In the genomic region with DNA sequence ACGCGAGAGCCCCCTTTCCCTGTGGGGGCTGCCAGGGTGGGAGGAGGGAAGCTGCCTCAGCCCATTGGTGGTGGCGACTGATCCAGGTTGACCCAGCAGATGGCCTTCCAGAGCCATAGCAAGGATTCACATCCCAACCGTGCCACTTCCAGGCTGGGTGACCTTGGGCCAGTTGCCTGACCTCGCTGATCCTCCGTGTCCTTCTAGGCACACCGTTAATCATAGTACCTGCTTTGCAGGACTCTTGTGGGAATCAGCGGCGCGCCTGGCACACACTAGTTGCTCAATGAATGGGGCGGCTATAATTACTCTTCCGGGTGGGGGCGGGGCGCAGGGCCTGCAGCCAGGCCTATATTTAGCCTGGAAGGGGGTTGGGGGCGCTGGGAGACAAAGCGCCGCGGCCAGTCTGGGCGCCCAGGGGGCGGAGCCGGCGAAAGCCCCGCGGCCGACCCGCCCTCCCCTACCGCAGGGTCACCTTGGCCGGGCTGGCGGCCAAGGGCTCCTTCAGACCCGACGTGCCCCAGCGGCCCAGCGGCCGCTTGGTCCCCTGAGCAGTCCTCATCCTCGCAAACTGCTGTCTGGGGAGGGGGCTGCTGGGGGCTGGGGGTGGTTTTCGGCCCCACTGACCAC, we compare ENCODE assay signal across 8 cellular contexts. TPM values are rescaled to one million over a fixed set of nuclear protein-coding genes. Genes with fewer than 3 reads are reported as not detected.
DNase-seq lines count a peak whose midpoint lies in the region; ATAC-seq and TF ChIP-seq lines count a peak whose summit lies in the region.
"Had no signal": no experiment of that assay in that cellular context is flagged by ENCODE, and none has a peak within 500 bp of the region (broad histone marks: within the 10 kb centered on the region; RNA-seq: fewer than 3 reads in every experiment).

No MANE protein-coding gene starts in this region.

- H3K27me3 ChIP-seq in psoas muscle (ENCODE audit: insufficient read depth in 3 of 3, low read length in 2 of 3) (no peaks in the 10 kb centered on the region), Karpas-422 (ENCODE audit: low read length) (no peaks in the 10 kb centered on the region)

- H3K27ac Mint-ChIP-seq in activated T-cell treated with anti-CD3 and anti-CD28 coated beads, Interleukin-2, amount 50 U/mL, for 72 hours, result no peak overlapping the region

- no peak overlapping the region for H3K4me2 ChIP-seq in Karpas-422 (ENCODE audit: low read depth, low read length, poor library complexity, severe bottlenecking)

- H3K27ac ChIP-seq in psoas muscle (peak overlapping the region; percentile 100), Karpas-422 (ENCODE audit: low read length) (no peak overlapping the region)

- TF ChIP-seq CTCF in GM12865 (IDR thresholded peaks at IDR 0.05; ENCODE audit: insufficient read depth, low read depth, low read length, missing control alignments) (no peak), psoas muscle (IDR thresholded peaks at IDR 0.05) (no peak)

- no peaks in the 10 kb centered on the region for H3K9me3 ChIP-seq in psoas muscle
- H3K9me3 ChIP-seq in Karpas-422 (ENCODE audit: low read length), result no peaks in the 10 kb centered on the region

- DNase-seq in GM12865 (ENCODE audit: low read depth) (peak; percentile 65), NCI-H146 (lab: John Stamatoyannopoulos, UW) (peak; percentile 67), left cardiac atrium (peak; percentile 83), psoas muscle (peak; percentile 87 to 95), Karpas-422 (no peak), inferior parietal cortex (ENCODE audit: extremely low spot score) (no peak)
- DNase-seq in activated T-cell treated with anti-CD3 and anti-CD28 coated beads, Interleukin-2, amount 50 U/mL, for 72 hours, result peak; percentile 31 to 36

- peak; percentile 45 to 55 for ATAC-seq in activated T-cell treated with anti-CD3 and anti-CD28 coated beads, Interleukin-2, amount 50 U/mL, for 72 hours (replicated peaks in 1 of 2)
- ATAC-seq in left cardiac atrium, result peak; percentile 52 to 66
- peak; percentile 49 to 65 (median 52) for ATAC-seq in psoas muscle

- peaks cover 5% of the 10 kb centered on the region for H3K4me1 Mint-ChIP-seq in activated T-cell treated with anti-CD3 and anti-CD28 coated beads, Interleukin-2, amount 50 U/mL, for 72 hours (ENCODE audit: low read depth)

- no peaks in the 10 kb centered on the region for H4K20me1 ChIP-seq in Karpas-422 (ENCODE audit: insufficient read depth, low read depth, low read length)

- WGBS in psoas muscle, 3 donors, result 4 to 6% (median 4%) methylated on average over 28 to 36 of the region's 36 CpGs

- no peaks in the 10 kb centered on the region for H3K79me2 ChIP-seq in Karpas-422 (ENCODE audit: low read length)

- no peak overlapping the region for H2AFZ ChIP-seq in Karpas-422 (ENCODE audit: low read length)

- H3K9ac ChIP-seq in Karpas-422 (ENCODE audit: low read length), result no peak overlapping the region

- intact Hi-C loops in left cardiac atrium (cut with DNase I), result no loop called here
- intact Hi-C loops in psoas muscle (cut with DNase I), result no loop called here

- H3K4me1 ChIP-seq in psoas muscle (peaks cover 36% of the 10 kb centered on the region), Karpas-422 (ENCODE audit: low read length) (peaks cover 15% of the 10 kb centered on the region)

- H3K4me3 Mint-ChIP-seq in activated T-cell treated with anti-CD3 and anti-CD28 coated beads, Interleukin-2, amount 50 U/mL, for 72 hours, result peak overlapping the region; percentile 32 to 61

- H3K4me3 ChIP-seq in GM12865 (ENCODE audit: low read depth, low read length) (peak overlapping the region; percentile 49), psoas muscle (peak overlapping the region; percentile 84), Karpas-422 (ENCODE audit: low read length) (no peak overlapping the region)

- no peaks in the 10 kb centered on the region for H3K36me3 Mint-ChIP-seq in activated T-cell treated with anti-CD3 and anti-CD28 coated beads, Interleukin-2, amount 50 U/mL, for 72 hours (ENCODE audit: insufficient read depth in 2 of 2)

- H3K9me2 ChIP-seq in Karpas-422 (replicated peaks; ENCODE audit: insufficient read depth, low read length), result no peaks in the 10 kb centered on the region

- H3K9me3 Mint-ChIP-seq in activated T-cell treated with anti-CD3 and anti-CD28 coated beads, Interleukin-2, amount 50 U/mL, for 72 hours, result no peaks in the 10 kb centered on the region

- H3K36me3 ChIP-seq in psoas muscle (ENCODE audit: insufficient read depth in 1 of 2, low read depth in 1 of 2) (no peaks in the 10 kb centered on the region), Karpas-422 (ENCODE audit: insufficient read depth, low read length) (no peaks in the 10 kb centered on the region)

- peaks cover 15% of the 10 kb centered on the region for H3K27me3 Mint-ChIP-seq in activated T-cell treated with anti-CD3 and anti-CD28 coated beads, Interleukin-2, amount 50 U/mL, for 72 hours (ENCODE audit: low read depth)

RNA-seq across cellular contexts. Expression of a gene that starts 5.1 kb away (rescaled TPM):
- total RNA-seq in activated T-cell treated with anti-CD3 and anti-CD28 coated beads, Interleukin-2, amount 50 U/mL, for 72 hours, result not detected
- total RNA-seq in left cardiac atrium, result 1,000 to 10,000 TPM; 1,770 to 2,192 TPM
- 1,000 to 10,000 TPM; 1,183 to 3,738 (median 2,852) TPM for total RNA-seq in psoas muscle
- 1,000 to 10,000 TPM; 1,867 to 2,156 (median 2,058) TPM for polyA plus RNA-seq in psoas muscle
- total RNA-seq in Karpas-422 (2014; rRNA removed; shearing (Covaris generic); ENCODE audit: low replicate concordance), result not detected in 2 replicates
- total RNA-seq: temporal lobe had no signal

RNA-seq across cellular contexts. Expression of a gene that starts 8.7 kb away (rescaled TPM):
- not detected for total RNA-seq in activated T-cell treated with anti-CD3 and anti-CD28 coated beads, Interleukin-2, amount 50 U/mL, for 72 hours
- total RNA-seq in left cardiac atrium (under 1 TPM; 0.15 to 0.52 TPM), psoas muscle (under 1 TPM in 1 of 4 donors, not detected in 3; 0.06 TPM)
- under 1 TPM; 0.06 to 0.17 (median 0.09) TPM for polyA plus RNA-seq in psoas muscle
- 0.04 TPM in 1 of 2 replicates, not detected in the other for total RNA-seq in Karpas-422 (2014; rRNA removed; shearing (Covaris generic); ENCODE audit: low replicate concordance)

RNA-seq across cellular contexts. Expression of a gene that starts 9.1 kb away (rescaled TPM):
- not detected for total RNA-seq in activated T-cell treated with anti-CD3 and anti-CD28 coated beads, Interleukin-2, amount 50 U/mL, for 72 hours
- total RNA-seq in left cardiac atrium, result under 1 TPM; 0.26 to 0.38 TPM
- 1 to 10 TPM in 3 of 4 donors, under 1 TPM in 1; 0.84 to 2.2 (median 1.4) TPM for total RNA-seq in psoas muscle
- 1 to 10 TPM in 1 of 3 donors, under 1 TPM in 2; 0.30 to 1.2 (median 0.63) TPM for polyA plus RNA-seq in psoas muscle
- total RNA-seq in Karpas-422 (2014; rRNA removed; shearing (Covaris generic); ENCODE audit: low replicate concordance), result not detected in 2 replicates
- total RNA-seq: temporal lobe had no signal

RNA-seq across cellular contexts. Expression of a gene that starts 30.9 kb away (rescaled TPM):
- not detected for total RNA-seq in activated T-cell treated with anti-CD3 and anti-CD28 coated beads, Interleukin-2, amount 50 U/mL, for 72 hours
- total RNA-seq in left cardiac atrium (1 to 10 TPM; 2.2 to 2.5 TPM), psoas muscle (under 1 TPM in 1 of 4 donors, not detected in 3; 0.30 TPM)
- polyA plus RNA-seq in psoas muscle, result under 1 TPM in 2 of 3 donors, not detected in 1; 0.05 to 0.31 TPM
- total RNA-seq in Karpas-422 (2014; rRNA removed; shearing (Covaris generic); ENCODE audit: low replicate concordance), result not detected in 2 replicates

RNA-seq across cellular contexts. Expression of a gene that starts 36.8 kb away (rescaled TPM):
- 10 to 100 TPM; 76.0 to 84.1 TPM for total RNA-seq in activated T-cell treated with anti-CD3 and anti-CD28 coated beads, Interleukin-2, amount 50 U/mL, for 72 hours
- total RNA-seq in left cardiac atrium (10 to 100 TPM; 22.4 to 24.6 TPM), psoas muscle (10 to 100 TPM; 23.5 to 29.5 (median 26.2) TPM)
- polyA plus RNA-seq in psoas muscle, result 10 to 100 TPM; 32.1 to 44.3 (median 34.2) TPM
- 25.9 and 26.8 TPM in 2 replicates for total RNA-seq in Karpas-422 (2014; rRNA removed; shearing (Covaris generic); ENCODE audit: low replicate concordance)

Comparison
In these comparisons a context has a peak if more than half of its experiments do, and no peak if none do; other contexts are left out.
1. DNase-seq: peak in GM12865 (single experiment), NCI-H146 (single experiment), activated T-cell treated with anti-CD3 and anti-CD28 coated beads, Interleukin-2, amount 50 U/mL, for 72 hours (2 of 2), left cardiac atrium (single experiment) and psoas muscle (2 of 2); none in Karpas-422 (single experiment) and inferior parietal cortex (single experiment).
2. RNA of a gene that starts 5.1 kb away (total RNA-seq): 1,183 to 3,738 TPM in psoas muscle and 1,770 to 2,192 TPM in left cardiac atrium; not detected in activated T-cell treated with anti-CD3 and anti-CD28 coated beads, Interleukin-2, amount 50 U/mL, for 72 hours and not detected in Karpas-422; every median in the first group is over 1,000 times any median in the second.
3. Peak in every context shown above with its lines, with median percentiles within 50 percentile points of each other: ATAC-seq.